Comparison of ENCODE assay signal across 24 cellular contexts in the genomic region with DNA sequence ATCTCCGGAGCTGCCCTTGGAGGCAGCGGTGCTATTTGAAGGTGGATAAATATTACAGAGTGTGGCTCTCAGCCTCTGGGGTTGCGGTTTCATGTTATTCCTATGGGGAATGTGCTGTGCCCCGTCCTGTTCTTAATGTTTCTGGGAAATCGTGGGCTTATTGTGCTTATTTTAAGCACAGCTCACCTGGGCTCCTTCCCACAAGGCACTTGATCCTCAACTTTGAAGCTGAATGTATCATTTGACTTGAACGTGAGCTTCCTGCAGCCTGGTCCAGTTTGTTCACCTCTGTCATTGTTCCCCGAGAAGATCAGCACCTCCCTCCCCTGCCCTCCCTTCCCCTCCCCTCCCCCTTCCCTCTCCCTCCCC. TPM values are rescaled to one million over a fixed set of nuclear protein-coding genes. Genes with fewer than 3 reads are reported as not detected.
DNase-seq lines count a peak whose midpoint lies in the region; ATAC-seq and TF ChIP-seq lines count a peak whose summit lies in the region.
"Had no signal": no experiment of that assay in that cellular context is flagged by ENCODE, and none has a peak within 500 bp of the region (broad histone marks: within the 10 kb centered on the region; RNA-seq: fewer than 3 reads in every experiment).

No MANE protein-coding gene starts in this region.

- no peaks in the 10 kb centered on the region for H3K36me3 ChIP-seq in endodermal cell (ENCODE audit: control insufficient read depth, insufficient read depth, low read length)
- H3K36me3 ChIP-seq in Peyer's patch, result no peaks in the 10 kb centered on the region
- H3K36me3 ChIP-seq: adrenal gland, esophagus squamous epithelium, gastrocnemius medialis, spleen, transverse colon had no signal

- peaks cover 3% of the 10 kb centered on the region for H3K4me1 Mint-ChIP-seq in endodermal cell
- H3K4me1 Mint-ChIP-seq: stimulated activated naive CD8-positive, alpha-beta T cell treated with anti-CD3 and anti-CD28 coated beads, Interleukin-15, amount 100 ng/mL, for 72 hours had no signal

- ATAC-seq in HG03025 (IDR thresholded peaks at IDR 0.05; ENCODE audit: low FRiP score, unreplicated experiment) (no peak), HG03095 (IDR thresholded peaks at IDR 0.05; ENCODE audit: unreplicated experiment) (no peak)
- ATAC-seq: activated CD8-positive, alpha-beta T cell treated with anti-CD3 and anti-CD28 coated beads for 36 hours; gastrocnemius medialis; stimulated activated naive CD8-positive, alpha-beta T cell treated with anti-CD3 and anti-CD28 coated beads, Interleukin-15, amount 100 ng/mL, for 72 hours had no signal

- WGBS in endodermal cell (ENCODE audit: insufficient coverage in 1 of 2, insufficient read length in 1 of 2), 2 experiments, result 52 to 78% methylated on average over 2 to 7 of the region's 7 CpGs

- H3K27ac Mint-ChIP-seq in endodermal cell, result no peak overlapping the region
- H3K27ac Mint-ChIP-seq: activated CD8-positive, alpha-beta T cell treated with anti-CD3 and anti-CD28 coated beads for 36 hours; stimulated activated naive CD8-positive, alpha-beta T cell treated with anti-CD3 and anti-CD28 coated beads, Interleukin-15, amount 100 ng/mL, for 72 hours had no signal

- no peaks in the 10 kb centered on the region for H3K9me3 ChIP-seq in endodermal cell (ENCODE audit: control insufficient read depth, low read length)
- no peaks in the 10 kb centered on the region for H3K9me3 ChIP-seq in Peyer's patch
- H3K9me3 ChIP-seq: adrenal gland, esophagus squamous epithelium, gastrocnemius medialis, spleen, transverse colon had no signal

- H3K4me3 ChIP-seq in endodermal cell (ENCODE audit: low read length), result no peak overlapping the region
- no peak overlapping the region for H3K4me3 ChIP-seq in Peyer's patch
- H3K4me3 ChIP-seq: adrenal gland, esophagus squamous epithelium, gastrocnemius medialis, spleen, transverse colon had no signal

- no peak overlapping the region for H3K27ac ChIP-seq in endodermal cell (ENCODE audit: low read depth, low read length)
- no peak overlapping the region for H3K27ac ChIP-seq in Peyer's patch
- H3K27ac ChIP-seq: adrenal gland, esophagus squamous epithelium, gastrocnemius medialis, KMS-11, spleen, transverse colon had no signal

- DNase-seq in NCI-H187 treated with DMSO at 0.1 percent for 48 hours (lab: John Stamatoyannopoulos, UW) (peak; percentile 54), NCI-H82 treated with DMSO at 0.1 percent for 48 hours (lab: John Stamatoyannopoulos, UW; ENCODE audit: unreplicated experiment) (peak; percentile 35), endodermal cell (peak; percentile 48), renal cortical epithelial cell (ENCODE audit: low read depth) (peak; percentile 30), Peyer's patch (no peak)
- no peak for DNase-seq in activated naive CD4-positive, alpha-beta T cell treated with Interleukin-2 at 50 U/mL for 16 hours
- DNase-seq: activated CD8-positive, alpha-beta T cell treated with anti-CD3 and anti-CD28 coated beads for 36 hours; activated gamma-delta T cell; activated T-cell treated with anti-CD3 and anti-CD28 coated beads for 4 hours; adrenal gland; central memory CD4-positive, alpha-beta T cell; esophagus squamous epithelium; gastrocnemius medialis; NCI-H2081 treated with DMSO at 0.1 percent for 48 hours; NCI-H524 treated with DMSO at 0.1 percent for 48 hours; Right ventricle myocardium superior; stimulated activated CD4-positive, alpha-beta T cell treated with anti-CD3 and anti-CD28 coated beads, Interleukin-4, amount 100 ng/mL, for 24 hours; stimulated activated naive CD8-positive, alpha-beta T cell treated with anti-CD3 and anti-CD28 coated beads, Interleukin-15, amount 100 ng/mL, for 72 hours; T1000; transverse colon had no signal

- TF ChIP-seq POLR2A in Peyer's patch (IDR thresholded peaks at IDR 0.05), result no peak

- H3K27me3 ChIP-seq in endodermal cell (ENCODE audit: control insufficient read depth, insufficient read depth, low read length, poor library complexity, severe bottlenecking), result peaks cover 53% of the 10 kb centered on the region
- H3K27me3 ChIP-seq in Peyer's patch, result peaks cover 0 to 10% of the 10 kb centered on the region in 2 donors

- no peak overlapping the region for H3K4me3 Mint-ChIP-seq in endodermal cell
- H3K4me3 Mint-ChIP-seq: activated CD8-positive, alpha-beta T cell treated with anti-CD3 and anti-CD28 coated beads for 36 hours; stimulated activated naive CD8-positive, alpha-beta T cell treated with anti-CD3 and anti-CD28 coated beads, Interleukin-15, amount 100 ng/mL, for 72 hours had no signal

- peaks cover 52% of the 10 kb centered on the region for H3K27me3 Mint-ChIP-seq in endodermal cell (ENCODE audit: insufficient read depth)

- no peaks in the 10 kb centered on the region for H3K9me3 Mint-ChIP-seq in endodermal cell
- H3K9me3 Mint-ChIP-seq: activated CD8-positive, alpha-beta T cell treated with anti-CD3 and anti-CD28 coated beads for 36 hours; stimulated activated naive CD8-positive, alpha-beta T cell treated with anti-CD3 and anti-CD28 coated beads, Interleukin-15, amount 100 ng/mL, for 72 hours had no signal

- TF ChIP-seq CTCF in endodermal cell (conservative IDR thresholded peaks at IDR 0.05), result no peak
- TF ChIP-seq CTCF in Peyer's patch (IDR thresholded peaks at IDR 0.05), result no peak

- no peaks in the 10 kb centered on the region for H3K36me3 Mint-ChIP-seq in endodermal cell (ENCODE audit: low read depth)

- no peaks in the 10 kb centered on the region for H3K4me1 ChIP-seq in endodermal cell (ENCODE audit: control insufficient read depth, insufficient read depth, low read length)
- H3K4me1 ChIP-seq in Peyer's patch, result peaks cover 0 to 9% (median 2%) of the 10 kb centered on the region in 4 donors
- H3K4me1 ChIP-seq: adrenal gland had no signal

- no peak overlapping the region for H3K9ac ChIP-seq in endodermal cell (ENCODE audit: extremely low read depth, low read length, poor library complexity, severe bottlenecking)
- H3K9ac ChIP-seq: KMS-11 had no signal

RNA-seq across cellular contexts. Expression of gene SORCS2, which starts 3.9 kb away (rescaled TPM):
- total RNA-seq in endodermal cell (1 to 10 TPM; 1.4 to 1.9 TPM), renal cortical epithelial cell (1.0 and 11.0 TPM in 2 replicates), Peyer's patch (1 to 10 TPM in 2 of 4 donors, under 1 TPM in 2; 0.53 to 9.9 (median 0.90) TPM)
- polyA plus RNA-seq in endodermal cell (2013, experiment 1 of 2), result 10.6 TPM
- 9.6 TPM for polyA plus RNA-seq in endodermal cell (2013, experiment 2 of 2)

Comparison
In these comparisons a context has a peak if more than half of its experiments do, and no peak if none do; other contexts are left out.
1. DNase-seq: peak in NCI-H187 treated with DMSO at 0.1 percent for 48 hours (single experiment), NCI-H82 treated with DMSO at 0.1 percent for 48 hours (single experiment), endodermal cell (single experiment) and renal cortical epithelial cell (single experiment); none in Peyer's patch (0 of 3) and activated naive CD4-positive, alpha-beta T cell treated with Interleukin-2 at 50 U/mL for 16 hours (single experiment).